Comparison of ENCODE assay signal across 8 cellular contexts in the genomic region with DNA sequence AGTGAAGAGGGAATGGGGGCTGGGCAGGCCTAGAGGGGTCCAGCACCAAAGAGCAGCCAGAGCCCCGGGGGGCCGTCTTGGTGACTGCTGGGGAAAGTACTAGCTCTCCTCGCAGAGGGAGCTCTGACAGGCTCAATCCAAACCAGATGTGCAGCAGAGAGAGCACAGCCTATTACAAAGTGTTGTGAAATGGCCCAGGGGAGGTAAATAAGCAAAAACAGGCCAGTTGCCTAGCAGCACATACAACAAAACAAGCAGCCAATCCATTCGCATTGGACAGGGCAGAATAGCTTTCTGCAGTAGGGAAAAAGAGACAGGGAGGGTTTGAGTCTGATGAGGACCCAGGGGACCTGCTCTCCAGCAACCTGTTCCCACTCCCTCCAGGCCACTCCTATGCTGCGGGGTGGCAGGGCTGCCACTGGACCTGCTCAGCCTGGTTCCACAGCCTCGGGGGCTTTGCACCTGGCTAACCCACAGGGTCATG.
DNase-seq lines count a peak whose midpoint lies in the region; ATAC-seq and TF ChIP-seq lines count a peak whose summit lies in the region.

No MANE protein-coding gene starts in this region.

- H3K27ac ChIP-seq in skin epidermis: peak overlapping the region in 13 of 21 experiments; percentile 7 to 82 (median 53)

- ATAC-seq in left cardiac atrium (peak; percentile 93), HG02571 (IDR thresholded peaks at IDR 0.05; ENCODE audit: unreplicated experiment) (no peak), GM21576 (IDR thresholded peaks at IDR 0.05; ENCODE audit: unreplicated experiment) (no peak)

- CTCF ChIA-PET in HEK293T (lab: Yijun Ruan, JAX): no interaction called here

- peak; percentile 37 for DNase-seq in HEK293T (ENCODE audit: extremely low spot score)
- DNase-seq in T1000 (lab: John Stamatoyannopoulos, UW): peak; percentile 78
- peak; percentile 76 for DNase-seq in left cardiac atrium
- no peak for DNase-seq in inferior parietal cortex (ENCODE audit: extremely low spot score)
- DNase-seq in GM10266 (ENCODE audit: extremely low spot score): no peak

- POLR2A ChIA-PET in HEK293T (lab: Yijun Ruan, JAX): no interaction called here

- intact Hi-C loops in left cardiac atrium (cut with DNase I): no loop called here

- H3K4me3 ChIP-seq in skin epidermis: no peak overlapping the region

- no peak for TF ChIP-seq CTCF in GM10266 (IDR thresholded peaks at IDR 0.05; ENCODE audit: control insufficient read depth, insufficient read depth, low read depth, missing control alignments)

TF ChIP-seq in HEK293T, 16 proteins besides CTCF, POLR2A, EP300 and RAD21:
- no peak for TF ChIP-seq ZNF384 (IDR thresholded peaks at IDR 0.05)
- no peak for TF ChIP-seq HDGF (IDR thresholded peaks at IDR 0.05; ENCODE audit: borderline replicate concordance)
TF ChIP-seq in HEK293T: peak in this region for 0.

Comparison
In these comparisons a context has a peak if more than half of its experiments do, and no peak if none do; other contexts are left out.
1. DNase-seq: peak in HEK293T (single experiment), T1000 (single experiment) and left cardiac atrium (single experiment); none in inferior parietal cortex (single experiment) and GM10266 (single experiment).
2. ATAC-seq: peak in left cardiac atrium (2 of 2); none in HG02571 (single experiment) and GM21576 (single experiment).